20 cellular contexts compared by ENCODE assay signal in the genomic region with DNA sequence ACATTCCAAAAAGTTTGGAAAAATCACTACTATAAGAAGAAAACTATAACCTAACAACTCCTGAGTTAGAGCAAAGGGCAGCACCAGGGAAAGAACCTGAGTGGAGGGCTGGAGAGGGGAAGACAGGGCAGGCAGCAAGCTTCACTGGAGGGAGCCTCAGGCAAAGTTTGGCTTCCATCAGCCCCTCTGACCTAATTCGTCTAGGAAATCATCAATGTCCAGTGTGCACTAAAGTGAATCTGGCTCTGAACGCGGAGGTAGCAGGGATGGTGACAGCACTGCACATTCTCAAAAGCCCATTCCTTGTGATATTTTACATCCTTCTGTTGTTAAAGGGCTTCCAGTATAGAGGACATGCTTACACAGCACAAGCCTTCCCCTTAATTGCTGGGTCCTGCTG.
"Had no signal": no experiment of that assay in that cellular context is flagged by ENCODE, and none has a peak within 500 bp of the region (broad histone marks: within the 10 kb centered on the region; RNA-seq: fewer than 3 reads in every experiment).

No MANE protein-coding gene starts in this region.

- ATAC-seq: activated naive CD8-positive, alpha-beta T cell treated with anti-CD3 and anti-CD28 coated beads, Interleukin-2, amount 50 U/mL, for 24 hours; activated T-helper 17 cell treated with anti-CD3 and anti-CD28 coated beads, Interleukin-2, amount 50 U/mL, for 72 hours; WTC11 had no signal

- H3K27ac Mint-ChIP-seq: activated naive CD4-positive, alpha-beta T cell treated with anti-CD3 and anti-CD28 coated beads, Interleukin-2, amount 10 ng/mL, durations not matched to agents 7 days and 5 days; activated naive CD8-positive, alpha-beta T cell treated with anti-CD3 and anti-CD28 coated beads, Interleukin-2, amount 50 U/mL, for 24 hours; activated T-helper 17 cell treated with anti-CD3 and anti-CD28 coated beads, Interleukin-2, amount 50 U/mL, for 72 hours; brain; T-helper 1 cell treated with Interleukin-12 subunit alpha and Interleukin-12 subunit beta and Interleukin-4 antibody, amounts not matched to agents 30 μg/mL and 1 μg/mL, for 36 hours; WTC11 had no signal

- H3K4me1 Mint-ChIP-seq: activated T-helper 17 cell treated with anti-CD3 and anti-CD28 coated beads, Interleukin-2, amount 50 U/mL, for 72 hours; central memory CD8-positive, alpha-beta T cell had no signal

- H3K27me3 Mint-ChIP-seq: activated naive CD4-positive, alpha-beta T cell treated with anti-CD3 and anti-CD28 coated beads, Interleukin-2, amount 10 ng/mL, durations not matched to agents 7 days and 5 days; activated naive CD8-positive, alpha-beta T cell treated with anti-CD3 and anti-CD28 coated beads, Interleukin-2, amount 50 U/mL, for 24 hours; activated T-helper 17 cell treated with anti-CD3 and anti-CD28 coated beads, Interleukin-2, amount 50 U/mL, for 72 hours; central memory CD8-positive, alpha-beta T cell had no signal

- H3K36me3 Mint-ChIP-seq: activated naive CD4-positive, alpha-beta T cell treated with anti-CD3 and anti-CD28 coated beads, Interleukin-2, amount 10 ng/mL, durations not matched to agents 7 days and 5 days; brain; WTC11 had no signal

- H3K9me3 Mint-ChIP-seq: activated naive CD4-positive, alpha-beta T cell treated with anti-CD3 and anti-CD28 coated beads, Interleukin-2, amount 10 ng/mL, durations not matched to agents 7 days and 5 days; activated naive CD8-positive, alpha-beta T cell treated with anti-CD3 and anti-CD28 coated beads, Interleukin-2, amount 50 U/mL, for 24 hours; activated T-helper 17 cell treated with anti-CD3 and anti-CD28 coated beads, Interleukin-2, amount 50 U/mL, for 72 hours; brain; central memory CD8-positive, alpha-beta T cell; T-helper 1 cell treated with Interleukin-12 subunit alpha and Interleukin-12 subunit beta and Interleukin-4 antibody, amounts not matched to agents 30 μg/mL and 1 μg/mL, for 36 hours; WTC11 had no signal

- DNase-seq: activated gamma-delta T cell; activated naive CD4-positive, alpha-beta T cell treated with anti-CD3 and anti-CD28 coated beads, Interleukin-2, amount 10 ng/mL, durations not matched to agents 7 days and 5 days; activated naive CD8-positive, alpha-beta T cell treated with anti-CD3 and anti-CD28 coated beads, Interleukin-2, amount 50 U/mL, for 24 hours; activated T-cell treated with anti-CD3 and anti-CD28 coated beads for 4 hours; activated T-cell treated with anti-CD3 and anti-CD28 coated beads, Interleukin-2, amount 50 U/mL, for 48 hours; amniotic stem cell; Kasumi-1; KBM-7; NCI-H1105 treated with DMSO at 0.1 percent for 48 hours; NCI-H1436 treated with DMSO at 0.1 percent for 48 hours; NCI-H187 treated with DMSO at 0.1 percent for 48 hours; NCI-H2081 treated with DMSO at 0.1 percent for 48 hours; NCI-H446; NCI-H524; SHP77 treated with DMSO at 0.1 percent for 48 hours had no signal

- H3K4me3 Mint-ChIP-seq: activated naive CD4-positive, alpha-beta T cell treated with anti-CD3 and anti-CD28 coated beads, Interleukin-2, amount 10 ng/mL, durations not matched to agents 7 days and 5 days; activated naive CD8-positive, alpha-beta T cell treated with anti-CD3 and anti-CD28 coated beads, Interleukin-2, amount 50 U/mL, for 24 hours; activated T-helper 17 cell treated with anti-CD3 and anti-CD28 coated beads, Interleukin-2, amount 50 U/mL, for 72 hours; brain; central memory CD8-positive, alpha-beta T cell; T-helper 1 cell treated with Interleukin-12 subunit alpha and Interleukin-12 subunit beta and Interleukin-4 antibody, amounts not matched to agents 30 μg/mL and 1 μg/mL, for 36 hours; WTC11 had no signal
